ENCODE assay signal across 11 cellular contexts in genomic region chr13:48570225-48570828, GRCh38. TPM values are rescaled to one million over a fixed set of nuclear protein-coding genes. Genes with fewer than 3 reads are reported as not detected.
DNase-seq lines count a peak whose midpoint lies in the region; ATAC-seq, FAIRE-seq and TF ChIP-seq lines count a peak whose summit lies in the region.
"Had no signal": no experiment of that assay in that cellular context is flagged by ENCODE, and none has a peak within 500 bp of the region (broad histone marks: within the 10 kb centered on the region; RNA-seq: fewer than 3 reads in every experiment).

No MANE protein-coding gene starts in this region.

- no peaks in the 10 kb centered on the region for H3K27me3 ChIP-seq in uterus

- H3K27ac ChIP-seq in uterus: peak overlapping the region; percentile 81 to 85

- H3K4me1 Mint-ChIP-seq in activated naive CD8-positive, alpha-beta T cell (ENCODE audit: low read depth): peaks cover 8% of the 10 kb centered on the region
- H3K4me1 Mint-ChIP-seq in activated naive CD8-positive, alpha-beta T cell treated with anti-CD3 and anti-CD28 coated beads for 36 hours: peaks cover 11% of the 10 kb centered on the region
- peaks cover 58% of the 10 kb centered on the region for H3K4me1 Mint-ChIP-seq in endothelial cell (ENCODE audit: unreplicated experiment)
- peaks cover 49% of the 10 kb centered on the region for H3K4me1 Mint-ChIP-seq in nephron
- no peaks in the 10 kb centered on the region for H3K4me1 Mint-ChIP-seq in Calu3 (ENCODE audit: low read depth, unreplicated experiment)

- no TSS peak for BruUV-seq in Calu3 (replicated peaks; lab: Mats Ljungman, UMichigan)

- CTCF ChIA-PET in Calu3 (lab: Charles Lee): interaction anchor here (0.5 to 2.4 kb wide), 4 partner anchors 9 to 416 kb away, joined by 3 to 7 read pairs (median 4); no protein-coding TSS in a partner anchor

- DNase-seq in activated naive CD8-positive, alpha-beta T cell treated with anti-CD3 and anti-CD28 coated beads for 36 hours: no peak
- no peak for DNase-seq in endothelial cell (ENCODE audit: low spot score)
- no peak for DNase-seq in uterus
- no peak for DNase-seq in urothelium cell line (ENCODE audit: low spot score)
- no peak for DNase-seq in Calu3
- DNase-seq in left colon: no peak
- DNase-seq: NCI-H187, SHP77 treated with DMSO at 0.1 percent for 48 hours had no signal

- peaks cover 3% of the 10 kb centered on the region for H3K36me3 Mint-ChIP-seq in activated naive CD8-positive, alpha-beta T cell
- no peaks in the 10 kb centered on the region for H3K36me3 Mint-ChIP-seq in activated naive CD8-positive, alpha-beta T cell treated with anti-CD3 and anti-CD28 coated beads for 36 hours
- no peaks in the 10 kb centered on the region for H3K36me3 Mint-ChIP-seq in endothelial cell (ENCODE audit: low read depth, unreplicated experiment)
- H3K36me3 Mint-ChIP-seq in nephron (ENCODE audit: low read depth): no peaks in the 10 kb centered on the region
- no peaks in the 10 kb centered on the region for H3K36me3 Mint-ChIP-seq in Calu3 (ENCODE audit: insufficient read depth, unreplicated experiment)

- H3K27me3 Mint-ChIP-seq in activated naive CD8-positive, alpha-beta T cell: peaks cover 25% of the 10 kb centered on the region
- peaks cover 55% of the 10 kb centered on the region for H3K27me3 Mint-ChIP-seq in activated naive CD8-positive, alpha-beta T cell treated with anti-CD3 and anti-CD28 coated beads for 36 hours
- H3K27me3 Mint-ChIP-seq in endothelial cell (ENCODE audit: unreplicated experiment) (peaks cover 6% of the 10 kb centered on the region), nephron (ENCODE audit: low read depth) (peaks cover 3% of the 10 kb centered on the region), Calu3 (ENCODE audit: unreplicated experiment) (no peaks in the 10 kb centered on the region)

- H3K36me3 ChIP-seq in uterus: no peaks in the 10 kb centered on the region

- H3K27ac Mint-ChIP-seq in activated naive CD8-positive, alpha-beta T cell: peak overlapping the region; percentile 50
- no peak overlapping the region for H3K27ac Mint-ChIP-seq in activated naive CD8-positive, alpha-beta T cell treated with anti-CD3 and anti-CD28 coated beads for 36 hours
- H3K27ac Mint-ChIP-seq in endothelial cell (ENCODE audit: unreplicated experiment) (no peak overlapping the region), nephron (peak overlapping the region; percentile 96 to 99 (median 97)), Calu3 (ENCODE audit: unreplicated experiment) (no peak overlapping the region)

- no peak for TF ChIP-seq CTCF in endothelial cell (IDR thresholded peaks at IDR 0.05; ENCODE audit: unreplicated experiment)
- TF ChIP-seq CTCF in nephron (IDR thresholded peaks at IDR 0.05; ENCODE audit: unreplicated experiment in 3 of 3): no peak
- no peak for TF ChIP-seq CTCF in uterus (IDR thresholded peaks at IDR 0.05)
- no peak for TF ChIP-seq CTCF in Calu3 (IDR thresholded peaks at IDR 0.05; ENCODE audit: unreplicated experiment)

- H3K4me3 Mint-ChIP-seq in activated naive CD8-positive, alpha-beta T cell: peak overlapping the region; percentile 27
- no peak overlapping the region for H3K4me3 Mint-ChIP-seq in activated naive CD8-positive, alpha-beta T cell treated with anti-CD3 and anti-CD28 coated beads for 36 hours
- peak overlapping the region; percentile 47 for H3K4me3 Mint-ChIP-seq in endothelial cell (ENCODE audit: unreplicated experiment)
- H3K4me3 Mint-ChIP-seq in nephron: peak overlapping the region in 2 of 3 experiments; percentile 21 to 73
- H3K4me3 Mint-ChIP-seq in Calu3 (ENCODE audit: low read depth, unreplicated experiment): no peak overlapping the region

- intact Hi-C loops in uterus (cut with DNase I; ENCODE audit: low total_unique reads): no loop called here
- intact Hi-C loops in Calu3 (cut with micrococcal nuclease; ENCODE audit: unreplicated experiment): no loop called here
- intact Hi-C loops in left colon (cut with DNase I, micrococcal nuclease): no loop called here

- no peaks in the 10 kb centered on the region for H3K9me3 Mint-ChIP-seq in activated naive CD8-positive, alpha-beta T cell (ENCODE audit: low read depth)
- H3K9me3 Mint-ChIP-seq in activated naive CD8-positive, alpha-beta T cell treated with anti-CD3 and anti-CD28 coated beads for 36 hours: no peaks in the 10 kb centered on the region
- H3K9me3 Mint-ChIP-seq in endothelial cell (ENCODE audit: unreplicated experiment): no peaks in the 10 kb centered on the region
- H3K9me3 Mint-ChIP-seq in nephron: peaks cover 4% of the 10 kb centered on the region
- no peaks in the 10 kb centered on the region for H3K9me3 Mint-ChIP-seq in Calu3 (ENCODE audit: low read depth, unreplicated experiment)

- TF ChIP-seq POLR2A in uterus (IDR thresholded peaks at IDR 0.05): no peak

- no peak overlapping the region for H3K4me3 ChIP-seq in uterus

- H3K9me3 ChIP-seq in uterus: no peaks in the 10 kb centered on the region

- no peak for ATAC-seq in left colon

- FAIRE-seq in urothelium cell line (lab: Jason Lieb, UNC): no peak
- FAIRE-seq: colon had no signal

- no peaks in the 10 kb centered on the region for H3K4me1 ChIP-seq in uterus

RNA-seq across cellular contexts. Expression of gene RCBTB2, which starts 37.4 kb away (rescaled TPM):
- 1 to 10 TPM; 1.9 to 2.4 TPM for total RNA-seq in activated naive CD8-positive, alpha-beta T cell treated with anti-CD3 and anti-CD28 coated beads for 36 hours
- total RNA-seq in endothelial cell (ENCODE audit: unreplicated experiment) (71.0 TPM), uterus (10 to 100 TPM in 2 of 4 donors, 1 to 10 TPM in 2; 2.6 to 72.0 (median 9.5) TPM), Calu3 (2022) (3.0 and 3.7 TPM in 2 replicates), left colon (1 to 10 TPM; 4.6 to 6.7 TPM)

Comparison
In these comparisons a context has a peak if more than half of its experiments do, and no peak if none do; other contexts are left out.
1. H3K27ac Mint-ChIP-seq: peak in activated naive CD8-positive, alpha-beta T cell (single experiment) and nephron (3 of 3); none in activated naive CD8-positive, alpha-beta T cell treated with anti-CD3 and anti-CD28 coated beads for 36 hours (single experiment), endothelial cell (single experiment) and Calu3 (single experiment).
2. H3K4me3 Mint-ChIP-seq: peak in activated naive CD8-positive, alpha-beta T cell (single experiment), endothelial cell (single experiment) and nephron (2 of 3); none in activated naive CD8-positive, alpha-beta T cell treated with anti-CD3 and anti-CD28 coated beads for 36 hours (single experiment) and Calu3 (single experiment).